ENCODE assay signal across 8 cellular contexts in the genomic region with DNA sequence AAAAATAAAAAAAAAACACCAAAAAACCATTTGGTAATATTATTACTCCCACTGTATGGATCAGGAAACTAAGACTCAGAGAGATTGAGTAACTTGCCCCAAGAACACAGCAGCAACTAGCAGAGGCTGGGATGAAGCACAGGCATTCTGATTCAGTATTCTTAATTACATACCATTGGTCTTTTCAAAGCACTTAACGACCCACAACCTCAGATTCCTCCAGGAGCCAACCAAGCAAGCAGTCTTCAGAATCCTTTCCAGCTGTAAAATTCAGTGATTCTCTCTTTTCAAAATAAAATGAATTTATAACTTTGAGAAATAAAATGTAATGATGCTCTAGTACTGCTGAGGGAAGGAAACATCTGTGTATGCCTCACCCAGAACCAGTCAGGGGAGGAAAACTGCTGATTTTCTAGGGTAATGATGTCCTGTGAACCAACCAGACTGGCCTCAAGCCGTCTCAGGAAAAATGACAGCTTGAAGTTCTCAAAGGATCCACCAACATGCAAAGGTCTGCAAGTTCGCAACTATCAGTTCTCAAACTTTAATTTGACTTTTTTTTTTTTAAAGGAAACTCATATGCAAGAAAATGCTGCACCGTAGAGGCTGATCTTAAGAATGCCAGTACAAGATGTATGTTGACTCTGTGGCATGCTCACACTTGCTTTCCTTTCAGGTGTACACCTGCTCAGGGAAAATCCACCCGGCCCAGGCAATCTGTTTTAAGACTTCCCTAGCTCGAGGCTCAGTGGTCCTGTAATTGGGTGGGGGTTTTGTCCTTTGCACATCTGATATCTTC. TPM values are rescaled to one million over a fixed set of nuclear protein-coding genes. Genes with fewer than 3 reads are reported as not detected.
DNase-seq lines count a peak whose midpoint lies in the region; ATAC-seq and TF ChIP-seq lines count a peak whose summit lies in the region.

No MANE protein-coding gene starts in this region.

- TF ChIP-seq POLR2A in sigmoid colon (IDR thresholded peaks at IDR 0.05), result no peak

- H4K20me1 ChIP-seq in OCI-LY1 (ENCODE audit: insufficient read depth, low read length), result no peaks in the 10 kb centered on the region

- peak overlapping the region; percentile 69 for H3K4me2 ChIP-seq in OCI-LY1 (ENCODE audit: low read length)

- H3F3A ChIP-seq in OCI-LY1 (ENCODE audit: insufficient read depth, low read length), result no peaks in the 10 kb centered on the region

- H3K27me3 ChIP-seq in OCI-LY1 (ENCODE audit: insufficient read depth, low read length), result 0 out of 2 replicates have a peak, but pooled peaks cover 3% of the 10 kb centered on the region
- no peaks in the 10 kb centered on the region for H3K27me3 ChIP-seq in esophagus (ENCODE audit: control insufficient read depth in 1 of 2, insufficient read depth in 2 of 2, low read length in 2 of 2)
- no peaks in the 10 kb centered on the region for H3K27me3 ChIP-seq in sigmoid colon
- no peaks in the 10 kb centered on the region for H3K27me3 ChIP-seq in HAP-1 (ENCODE audit: low read depth)

- H3K36me3 ChIP-seq in OCI-LY1 (ENCODE audit: insufficient read depth, low read length) (no peaks in the 10 kb centered on the region), esophagus (ENCODE audit: control insufficient read depth in 2 of 2, insufficient read depth in 2 of 2, low read length in 1 of 2) (no peaks in the 10 kb centered on the region), sigmoid colon (no peaks in the 10 kb centered on the region), HAP-1 (replicated peaks) (no peaks in the 10 kb centered on the region)

- H3K9me3 ChIP-seq in OCI-LY1 (ENCODE audit: low read length) (no peaks in the 10 kb centered on the region), esophagus (ENCODE audit: control insufficient read depth in 2 of 2, insufficient read depth in 1 of 2, low read depth in 1 of 2, low read length in 1 of 2) (no peaks in the 10 kb centered on the region), sigmoid colon (no peaks in the 10 kb centered on the region), HAP-1 (no peaks in the 10 kb centered on the region)

- no peaks in the 10 kb centered on the region for H3K79me2 ChIP-seq in OCI-LY1 (ENCODE audit: insufficient read depth, low read length)

- H3K4me3 ChIP-seq in AG09309 (ENCODE audit: control insufficient read depth, low read depth, low read length), result peak overlapping the region; percentile 37
- peak overlapping the region; percentile 48 for H3K4me3 ChIP-seq in OCI-LY1 (ENCODE audit: low read depth, low read length, poor library complexity, severe bottlenecking)
- H3K4me3 ChIP-seq in esophagus (ENCODE audit: low read depth in 1 of 2, low read length in 2 of 2), result peak overlapping the region in 1 of 2 donors; percentile 51
- H3K4me3 ChIP-seq in sigmoid colon, result peak overlapping the region; percentile 13 to 45 (median 38)
- no peak overlapping the region for H3K4me3 ChIP-seq in HAP-1

- H3K9me2 ChIP-seq in OCI-LY1 (ENCODE audit: low read depth, low read length), result no peaks in the 10 kb centered on the region

- no peak for TF ChIP-seq EP300 in sigmoid colon (IDR thresholded peaks at IDR 0.05)

- peak; percentile 7 for ATAC-seq in GM19397 (IDR thresholded peaks at IDR 0.05; ENCODE audit: unreplicated experiment)

- intact Hi-C loops in sigmoid colon (cut with DNase I), result no loop called here

- H3K4me1 ChIP-seq in OCI-LY1 (ENCODE audit: insufficient read depth, low read length, severe bottlenecking) (peaks cover 30% of the 10 kb centered on the region), esophagus (ENCODE audit: control insufficient read depth in 2 of 2, insufficient read depth in 2 of 2, low read length in 1 of 2) (peaks cover 9 to 16% of the 10 kb centered on the region in 2 donors), sigmoid colon (peaks cover 0 to 97% (median 94%) of the 10 kb centered on the region in 4 donors), HAP-1 (peaks cover 53% of the 10 kb centered on the region)

- 14 to 18% methylated on average over 6 of the region's 6 CpGs for WGBS in esophagus, 2 donors
- 15 to 16% methylated on average over 6 of the region's 6 CpGs for WGBS in sigmoid colon, 2 donors

- DNase-seq in AG09309 (ENCODE audit: low read depth), result no peak
- DNase-seq in sigmoid colon, result no peak
- no peak for DNase-seq in KBM-7
- no peak for DNase-seq in HAP-1 (ENCODE audit: low spot score in 2 of 2)
- no peak for DNase-seq in hypothalamus (lab: John Stamatoyannopoulos, UW)

- peak overlapping the region; percentile 1; the same call in 1 of the 2 replicates for H3K9ac ChIP-seq in OCI-LY1 (ENCODE audit: low read length)

- TF ChIP-seq CTCF in AG09309 (IDR thresholded peaks at IDR 0.05; ENCODE audit: control insufficient read depth, insufficient read depth, low read depth, low read length, missing control alignments) (no peak), OCI-LY1 (IDR thresholded peaks at IDR 0.05; ENCODE audit: low read length) (no peak), sigmoid colon (IDR thresholded peaks at IDR 0.05) (no peak)

- no peak overlapping the region for H3K27ac ChIP-seq in OCI-LY1 (ENCODE audit: low read depth, low read length, poor library complexity, severe bottlenecking)
- H3K27ac ChIP-seq in esophagus (ENCODE audit: low read depth in 2 of 2, low read length in 1 of 2), result peak overlapping the region; percentile 88 to 97
- peak overlapping the region; percentile 97 to 100 (median 99) for H3K27ac ChIP-seq in sigmoid colon

- in situ Hi-C loops in KBM-7 (cut with MboI; ENCODE audit: low pct_unique_long_range_greater_than_20kb, low sequenced_read_pairs), result no loop called here
- in situ Hi-C loops in HAP-1 (cut with MboI; ENCODE audit: low sequenced_read_pairs), result loop anchor here (5.0 kb wide), 1 partner anchor 39 kb away; no protein-coding TSS in a partner anchor

- no peak overlapping the region for H2AFZ ChIP-seq in OCI-LY1 (ENCODE audit: low read length)

RNA-seq across cellular contexts. Expression of a gene that starts 9.0 kb away (rescaled TPM):
- polyA plus RNA-seq in esophagus (10 to 100 TPM; 19.9 to 31.1 TPM), sigmoid colon (10 to 100 TPM in 2 of 3 donors, 1 to 10 TPM in 1; 3.0 to 20.0 (median 11.4) TPM)
- total RNA-seq in sigmoid colon, result 10 to 100 TPM; 29.5 to 64.0 (median 33.7) TPM

RNA-seq across cellular contexts. Expression of a gene that starts 41.9 kb away (rescaled TPM):
- polyA plus RNA-seq in esophagus, result 10 to 100 TPM in 1 of 2 donors, 1 to 10 TPM in 1; 8.8 to 10.6 TPM
- 100 to 1,000 TPM in 3 of 4 donors, 10 to 100 TPM in 1; 99.8 to 120 (median 105) TPM for total RNA-seq in sigmoid colon
- polyA plus RNA-seq in sigmoid colon, result 10 to 100 TPM; 17.8 to 24.8 (median 21.0) TPM
